In the genomic region with DNA sequence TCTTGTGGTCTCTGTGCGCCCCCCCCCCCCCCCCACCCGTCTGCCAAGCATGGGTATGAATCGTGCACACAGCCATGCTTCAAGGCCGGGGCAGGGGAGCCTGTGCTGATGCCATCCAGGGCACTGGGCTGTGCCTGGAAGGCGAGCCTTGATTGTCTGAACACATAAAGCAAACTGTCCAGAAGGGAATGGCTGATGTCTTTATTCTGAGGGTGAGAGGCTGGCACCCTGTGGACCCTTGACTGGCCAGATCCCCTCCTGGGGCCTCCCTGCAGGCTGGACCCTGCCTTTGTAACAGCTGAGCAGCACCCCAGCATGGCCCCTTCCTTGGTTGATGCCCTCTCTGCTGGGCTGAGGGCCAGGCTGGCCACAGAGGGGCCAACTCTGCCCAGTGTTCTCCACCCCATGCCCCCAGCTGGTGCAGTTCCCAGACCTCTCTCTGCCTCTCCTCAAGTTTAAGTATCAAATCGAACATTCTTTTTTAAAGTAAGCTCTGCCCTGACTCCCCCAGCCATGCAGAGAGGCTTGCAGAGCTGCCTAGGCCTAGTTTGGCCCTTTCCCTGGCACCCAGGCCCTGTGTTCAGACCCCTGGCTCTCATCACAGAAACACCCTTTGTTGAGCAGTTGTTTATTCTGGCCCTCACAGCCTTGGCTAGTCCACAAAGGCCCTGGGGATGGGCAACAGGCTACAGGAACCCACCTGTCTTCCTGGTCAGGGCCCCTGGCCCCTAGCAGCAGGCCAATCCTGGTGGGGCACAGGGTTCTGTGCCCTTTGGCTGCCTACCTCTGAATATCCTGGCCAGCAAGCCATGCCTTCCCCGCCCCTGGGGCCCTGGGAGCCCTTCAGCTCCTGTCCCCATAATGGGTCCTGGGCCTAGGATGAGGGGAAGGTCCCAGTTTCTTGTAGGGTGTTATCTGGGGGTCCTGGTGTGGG, we compare ENCODE assay signal across 10 cellular contexts. TPM values are rescaled to one million over a fixed set of nuclear protein-coding genes. Genes with fewer than 3 reads are reported as not detected.
DNase-seq lines count a peak whose midpoint lies in the region; ATAC-seq, FAIRE-seq and TF ChIP-seq lines count a peak whose summit lies in the region.
"Had no signal": no experiment of that assay in that cellular context is flagged by ENCODE, and none has a peak within 500 bp of the region (broad histone marks: within the 10 kb centered on the region; RNA-seq: fewer than 3 reads in every experiment).

No MANE protein-coding gene starts in this region.

- no peak overlapping the region for H3K4me3 ChIP-seq in GM12878
- H3K4me3 ChIP-seq in tibial artery, result no peak overlapping the region

- ATAC-seq in GM12878 (no peak; the same call in 2 of the 3 replicates), natural killer cell (peak in 1 of 3 donors; percentile 12), HG02870 (IDR thresholded peaks at IDR 0.05; ENCODE audit: unreplicated experiment) (no peak)

- H3K27ac Mint-ChIP-seq in IgD-negative memory B cell (peak overlapping the region; percentile 47 to 88 (median 76)), natural killer cell (peak overlapping the region; percentile 58 to 80)

- H3K36me3 Mint-ChIP-seq in IgD-negative memory B cell, result no peaks in the 10 kb centered on the region
- no peaks in the 10 kb centered on the region for H3K36me3 Mint-ChIP-seq in natural killer cell
- H3K36me3 Mint-ChIP-seq: naive B cell had no signal

- TF ChIP-seq EP300 in GM12878 (IDR thresholded peaks at IDR 0.05; ENCODE audit: borderline replicate concordance in 1 of 2, control insufficient read depth in 1 of 2, low read depth in 2 of 2, low read length in 2 of 2), result no peak

- H3K4me1 Mint-ChIP-seq in IgD-negative memory B cell (peaks cover 0 to 14% (median 7%) of the 10 kb centered on the region in 3 donors), natural killer cell (peaks cover 15 to 41% of the 10 kb centered on the region in 2 donors)

- in situ Hi-C loops in GM12878 (cut with MboI), result no loop called here

- SMC1A ChIA-PET in GM12878 (lab: Charles Lee; ENCODE audit: uncharacterized antibody, unreplicated experiment), result no interaction called here

- H3K9me3 Mint-ChIP-seq in IgD-negative memory B cell (no peaks in the 10 kb centered on the region), natural killer cell (no peaks in the 10 kb centered on the region)
- H3K9me3 Mint-ChIP-seq: naive B cell had no signal

- no peak for TF ChIP-seq RAD21 in GM12878 (IDR thresholded peaks at IDR 0.05; ENCODE audit: insufficient read depth, low read depth, low read length)

- POLR2A ChIA-PET in GM12878 (lab: Charles Lee), result no interaction called here

- H3K9me3 ChIP-seq in GM12878 (replicated peaks; ENCODE audit: control insufficient read depth, insufficient read depth, low read length), result no peaks in the 10 kb centered on the region
- no peaks in the 10 kb centered on the region for H3K9me3 ChIP-seq in tibial artery

- WGBS in GM12878 (ENCODE audit: insufficient coverage, insufficient replicate concordance, low lambda C conversion rate, missing lambda C conversion rate), result 34% methylated on average over 7 of the region's 7 CpGs

- no peak overlapping the region for H3K9ac ChIP-seq in GM12878 (ENCODE audit: control insufficient read depth, insufficient read depth, low read length)

- H4K20me1 ChIP-seq in GM12878 (ENCODE audit: control insufficient read depth, insufficient read depth), result no peaks in the 10 kb centered on the region

- H3K27me3 Mint-ChIP-seq in IgD-negative memory B cell (no peaks in the 10 kb centered on the region), natural killer cell (ENCODE audit: low read depth in 2 of 2) (no peaks in the 10 kb centered on the region)
- H3K27me3 Mint-ChIP-seq: naive B cell had no signal

- RAD21 ChIA-PET in GM12878 (lab: Charles Lee; ENCODE audit: unreplicated experiment), result no interaction called here

- H3K4me1 ChIP-seq in GM12878 (ENCODE audit: control insufficient read depth, insufficient read depth, low read length), result peaks cover 21% of the 10 kb centered on the region
- H3K4me1 ChIP-seq in tibial artery, result peaks cover 0 to 15% (median 11%) of the 10 kb centered on the region in 4 donors

- H2AFZ ChIP-seq in GM12878 (ENCODE audit: control insufficient read depth, low read depth, low read length), result no peak overlapping the region

- no TSS peak for BruUV-seq in GM12878 (replicated peaks; lab: Mats Ljungman, UMichigan)

- H3K79me2 ChIP-seq in GM12878 (ENCODE audit: control insufficient read depth, insufficient read depth, low read length), result peaks cover 25% of the 10 kb centered on the region

- peak overlapping the region in 2 of 4 donors; percentile 58 to 67 for H3K4me3 Mint-ChIP-seq in IgD-negative memory B cell
- no peak overlapping the region for H3K4me3 Mint-ChIP-seq in natural killer cell

- peaks cover 28 to 61% of the 10 kb centered on the region in 2 experiments; a peak in 3 of 4 replicates for H3K36me3 ChIP-seq in GM12878 (ENCODE audit: control insufficient read depth in 2 of 2, insufficient read depth in 2 of 2, low read length in 1 of 2)
- peaks cover 35 to 91% (median 70%) of the 10 kb centered on the region in 3 donors for H3K36me3 ChIP-seq in tibial artery

- FAIRE-seq in GM12891 (lab: Jason Lieb, UNC) (peak; percentile 31), GM12878 (lab: Jason Lieb, UNC) (no peak)

- TF ChIP-seq CTCF in GM12878 (IDR thresholded peaks at IDR 0.05 in 2 of 3, conservative IDR thresholded peaks at IDR 0.05 in 1 of 3; ENCODE audit: control insufficient read depth in 2 of 3, extremely low read depth in 1 of 3, insufficient read depth in 1 of 3, low read depth in 3 of 3, low read length in 3 of 3) (no peak), natural killer cell (IDR thresholded peaks at IDR 0.05) (no peak), tibial artery (IDR thresholded peaks at IDR 0.05) (no peak)

- intact Hi-C loops in GM12878 (cut with micrococcal nuclease; ENCODE audit: unreplicated experiment) (no loop called here), natural killer cell (cut with micrococcal nuclease) (no loop called here), tibial artery (cut with DNase I; ENCODE audit: low total_unique reads) (no loop called here)

- TF ChIP-seq POLR2A in GM12891 (IDR thresholded peaks at IDR 0.05; ENCODE audit: low read depth, low read length) (0 out of 2 replicates have a peak, but pooled peaks have one; percentile 47), GM12878 (IDR thresholded peaks at IDR 0.05; ENCODE audit: low read depth, low read length) (no peak)

- no peaks in the 10 kb centered on the region for H3K27me3 ChIP-seq in GM12878 (replicated peaks in 1 of 2; ENCODE audit: control insufficient read depth in 2 of 2, insufficient read depth in 2 of 2, low read length in 1 of 2)
- no peaks in the 10 kb centered on the region for H3K27me3 ChIP-seq in tibial artery

- CTCF ChIA-PET in GM12878 (lab: Yijun Ruan, JAX), result no interaction called here

- no peak overlapping the region for H3K4me2 ChIP-seq in GM12878 (ENCODE audit: control insufficient read depth, insufficient read depth)

- no peak for DNase-seq in GM12891 (ENCODE audit: insufficient read length, low spot score)
- no peak for DNase-seq in GM12878 (ENCODE audit: low read depth, low spot score)
- no peak for DNase-seq in natural killer cell
- no peak for DNase-seq in NCI-H2029 treated with DMSO at 0.1 percent for 48 hours (lab: John Stamatoyannopoulos, UW)
- DNase-seq in germinal center (ENCODE audit: low spot score), result no peak
- DNase-seq in tibial artery, result no peak
- DNase-seq: MM.1S, naive B cell had no signal

- peak overlapping the region; percentile 46; the same call in 1 of the 2 replicates for H3K27ac ChIP-seq in GM12878 (ENCODE audit: control insufficient read depth, insufficient read depth)
- H3K27ac ChIP-seq in tibial artery, result no peak overlapping the region

RNA-seq across cellular contexts. Expression of gene RANBP1, which starts 3.9 kb away (rescaled TPM):
- 168 TPM for polyA plus RNA-seq in GM12891 (2012; ENCODE audit: low read depth, missing spikeins)
- polyA plus RNA-seq in IgD-negative memory B cell, result 110 TPM
- total RNA-seq in GM12878 (2013; cell fraction: nucleolus; rRNA removed), result 74.7 and 76.8 TPM in 2 replicates
- 415 and 441 TPM in 2 replicates for total RNA-seq in GM12878 (2014; rRNA removed)
- total RNA-seq in GM12878 (2014; rRNA removed; fragmentation: Illumina TruSeq; extraction: Trizol), result 365 and 396 TPM in 2 replicates
- 378 and 379 TPM in 2 replicates for total RNA-seq in GM12878 (2021)
- 113 TPM for polyA plus RNA-seq in GM12878 (2011; ENCODE audit: low read depth)
- 207 and 270 TPM in 2 replicates for polyA plus RNA-seq in GM12878 (2011; rRNA removed)
- polyA plus RNA-seq in GM12878 (2011; cell fraction: cytosol; rRNA removed), result 417 and 421 TPM in 2 replicates
- 245 and 344 TPM in 2 replicates for polyA plus RNA-seq in GM12878 (2011; cell fraction: nucleus; rRNA removed)
- polyA plus RNA-seq in GM12878 (2012), result 160 and 180 TPM in 2 replicates
- polyA plus RNA-seq in GM12878 (2014; fragmentation: Illumina TruSeq; extraction: Trizol), result 301 and 393 TPM in 2 replicates
- 100 to 1,000 TPM in 1 of 2 experiments, 10 to 100 TPM in 1; 55.3 to 137 TPM for polyA plus RNA-seq in GM12878 (2014; fragmentation: Nextera tagmentation; extraction: Ambion mirVana)
- 512 and 514 TPM in 2 replicates for polyA plus RNA-seq in GM12878 (2014; rRNA removed)
- 100 to 1,000 TPM; 800 to 808 TPM for polyA plus RNA-seq in GM12878 (2016; fragmentation: Nextera tagmentation; extraction: Ambion mirVana)
- polyA minus RNA-seq in GM12878 (2011; rRNA and poly(A)+ RNA removed), result 168 and 187 TPM in 2 replicates
- polyA minus RNA-seq in GM12878 (2011; cell fraction: cytosol; rRNA and poly(A)+ RNA removed), result 103 and 116 TPM in 2 replicates
- 36.8 and 71.0 TPM in 2 replicates for polyA minus RNA-seq in GM12878 (2011; cell fraction: nucleus; rRNA and poly(A)+ RNA removed)
- total RNA-seq in natural killer cell, result 10 to 100 TPM; 54.0 to 61.0 (median 56.3) TPM

RNA-seq across cellular contexts. Expression of gene TRMT2A, which starts 5.1 kb away (rescaled TPM):
- polyA plus RNA-seq in GM12891 (2012; ENCODE audit: low read depth, missing spikeins), result 45.8 TPM
- polyA plus RNA-seq in IgD-negative memory B cell (33.7 TPM), GM12878 (2011; rRNA removed) (12.5 and 22.9 TPM in 2 replicates), GM12878 (2014; fragmentation: Illumina TruSeq; extraction: Trizol) (10.6 and 30.7 TPM in 2 replicates), GM12878 (2014; fragmentation: Nextera tagmentation; extraction: Ambion mirVana) (1 to 10 TPM in 1 of 2 experiments, under 1 TPM in 1; 0.29 to 4.8 TPM), GM12878 (2014; rRNA removed) (97.0 and 114 TPM in 2 replicates), GM12878 (2016; fragmentation: Nextera tagmentation; extraction: Ambion mirVana) (10 to 100 TPM; 71.7 to 87.3 TPM)
- 84.7 and 99.7 TPM in 2 replicates for total RNA-seq in GM12878 (2013; cell fraction: nucleolus; rRNA removed)
- total RNA-seq in GM12878 (2014; rRNA removed) (81.0 and 88.7 TPM in 2 replicates), GM12878 (2014; rRNA removed; fragmentation: Illumina TruSeq; extraction: Trizol) (38.3 and 44.1 TPM in 2 replicates), GM12878 (2021) (81.2 and 94.6 TPM in 2 replicates), natural killer cell (100 to 1,000 TPM in 1 of 3 donors, 10 to 100 TPM in 2; 86.4 to 104 (median 86.5) TPM)
- 49.3 TPM for polyA plus RNA-seq in GM12878 (2011; ENCODE audit: low read depth)
- polyA plus RNA-seq in GM12878 (2011; cell fraction: cytosol; rRNA removed), result 36.7 and 60.9 TPM in 2 replicates
- polyA plus RNA-seq in GM12878 (2011; cell fraction: nucleus; rRNA removed), result 293 and 316 TPM in 2 replicates
- 56.3 and 73.5 TPM in 2 replicates for polyA plus RNA-seq in GM12878 (2012)
- 28.7 and 53.2 TPM in 2 replicates for polyA minus RNA-seq in GM12878 (2011; rRNA and poly(A)+ RNA removed)
- polyA minus RNA-seq in GM12878 (2011; cell fraction: cytosol; rRNA and poly(A)+ RNA removed), result 24.7 and 24.9 TPM in 2 replicates
- polyA minus RNA-seq in GM12878 (2011; cell fraction: nucleus; rRNA and poly(A)+ RNA removed), result 62.1 and 105 TPM in 2 replicates

RNA-seq across cellular contexts. Expression of gene ZDHHC8, which starts 19.6 kb away (rescaled TPM):
- 7.3 TPM for polyA plus RNA-seq in GM12891 (2012; ENCODE audit: low read depth, missing spikeins)
- polyA plus RNA-seq in IgD-negative memory B cell, result 4.2 TPM
- total RNA-seq in GM12878 (2013; cell fraction: nucleolus; rRNA removed), result 17.6 and 19.0 TPM in 2 replicates
- 8.8 and 11.7 TPM in 2 replicates for total RNA-seq in GM12878 (2014; rRNA removed)
- total RNA-seq in GM12878 (2014; rRNA removed; fragmentation: Illumina TruSeq; extraction: Trizol), result 3.9 and 4.7 TPM in 2 replicates
- 42.1 and 46.3 TPM in 2 replicates for total RNA-seq in GM12878 (2021)
- polyA plus RNA-seq in GM12878 (2011; ENCODE audit: low read depth), result 4.9 TPM
- 4.2 and 6.7 TPM in 2 replicates for polyA plus RNA-seq in GM12878 (2011; rRNA removed)
- 10.4 and 14.3 TPM in 2 replicates for polyA plus RNA-seq in GM12878 (2011; cell fraction: cytosol; rRNA removed)
- polyA plus RNA-seq in GM12878 (2011; cell fraction: nucleus; rRNA removed), result 150 and 193 TPM in 2 replicates
- polyA plus RNA-seq in GM12878 (2012), result 18.1 and 18.5 TPM in 2 replicates
- polyA plus RNA-seq in GM12878 (2014; fragmentation: Illumina TruSeq; extraction: Trizol), result 4.5 and 9.4 TPM in 2 replicates
- polyA plus RNA-seq in GM12878 (2014; fragmentation: Nextera tagmentation; extraction: Ambion mirVana), result under 1 TPM; 0.03 to 0.13 TPM
- 42.4 and 48.7 TPM in 2 replicates for polyA plus RNA-seq in GM12878 (2014; rRNA removed)
- 1 to 10 TPM; 2.2 to 2.6 TPM for polyA plus RNA-seq in GM12878 (2016; fragmentation: Nextera tagmentation; extraction: Ambion mirVana)
- 3.5 and 8.1 TPM in 2 replicates for polyA minus RNA-seq in GM12878 (2011; rRNA and poly(A)+ RNA removed)
- 4.3 and 6.0 TPM in 2 replicates for polyA minus RNA-seq in GM12878 (2011; cell fraction: cytosol; rRNA and poly(A)+ RNA removed)
- polyA minus RNA-seq in GM12878 (2011; cell fraction: nucleus; rRNA and poly(A)+ RNA removed), result 8.5 and 10.9 TPM in 2 replicates
- total RNA-seq in natural killer cell, result 10 to 100 TPM; 64.0 to 75.6 (median 65.3) TPM

RNA-seq across cellular contexts. Expression of gene DGCR8, which starts 31.9 kb away (rescaled TPM):
- polyA plus RNA-seq in GM12891 (2012; ENCODE audit: low read depth, missing spikeins), result 13.9 TPM
- polyA plus RNA-seq in IgD-negative memory B cell (4.8 TPM), GM12878 (2011; rRNA removed) (15.0 and 17.1 TPM in 2 replicates), GM12878 (2014; fragmentation: Illumina TruSeq; extraction: Trizol) (14.1 and 17.9 TPM in 2 replicates), GM12878 (2014; fragmentation: Nextera tagmentation; extraction: Ambion mirVana) (1 to 10 TPM; 1.2 to 2.5 TPM), GM12878 (2014; rRNA removed) (27.8 and 29.7 TPM in 2 replicates), GM12878 (2016; fragmentation: Nextera tagmentation; extraction: Ambion mirVana) (10 to 100 TPM; 12.9 to 16.9 TPM)
- 62.1 and 88.0 TPM in 2 replicates for total RNA-seq in GM12878 (2013; cell fraction: nucleolus; rRNA removed)
- total RNA-seq in GM12878 (2014; rRNA removed) (24.1 and 28.5 TPM in 2 replicates), GM12878 (2014; rRNA removed; fragmentation: Illumina TruSeq; extraction: Trizol) (15.4 and 17.3 TPM in 2 replicates), GM12878 (2021) (33.0 and 35.1 TPM in 2 replicates), natural killer cell (10 to 100 TPM; 45.3 to 64.7 (median 64.0) TPM)
- 10.6 TPM for polyA plus RNA-seq in GM12878 (2011; ENCODE audit: low read depth)
- polyA plus RNA-seq in GM12878 (2011; cell fraction: cytosol; rRNA removed), result 18.7 and 20.5 TPM in 2 replicates
- polyA plus RNA-seq in GM12878 (2011; cell fraction: nucleus; rRNA removed), result 96.6 and 126 TPM in 2 replicates
- 13.6 and 18.8 TPM in 2 replicates for polyA plus RNA-seq in GM12878 (2012)
- 18.9 and 21.9 TPM in 2 replicates for polyA minus RNA-seq in GM12878 (2011; rRNA and poly(A)+ RNA removed)
- polyA minus RNA-seq in GM12878 (2011; cell fraction: cytosol; rRNA and poly(A)+ RNA removed), result 7.9 and 8.5 TPM in 2 replicates
- polyA minus RNA-seq in GM12878 (2011; cell fraction: nucleus; rRNA and poly(A)+ RNA removed), result 18.7 and 34.8 TPM in 2 replicates

RNA-seq across cellular contexts. Expression of gene CCDC188, which starts 38.9 kb away (rescaled TPM):
- 0.05 TPM for polyA plus RNA-seq in GM12891 (2012; ENCODE audit: low read depth, missing spikeins)
- polyA plus RNA-seq in IgD-negative memory B cell, result not detected
- not detected in 2 replicates for total RNA-seq in GM12878 (2013; cell fraction: nucleolus; rRNA removed)
- not detected in 2 replicates for total RNA-seq in GM12878 (2014; rRNA removed)
- total RNA-seq in GM12878 (2014; rRNA removed; fragmentation: Illumina TruSeq; extraction: Trizol), result not detected in 2 replicates
- not detected in 2 replicates for total RNA-seq in GM12878 (2021)
- 0.18 TPM for polyA plus RNA-seq in GM12878 (2011; ENCODE audit: low read depth)
- polyA plus RNA-seq in GM12878 (2011; rRNA removed), result not detected in 2 replicates
- not detected in 2 replicates for polyA plus RNA-seq in GM12878 (2011; cell fraction: cytosol; rRNA removed)
- not detected in 2 replicates for polyA plus RNA-seq in GM12878 (2011; cell fraction: nucleus; rRNA removed)
- polyA plus RNA-seq in GM12878 (2012), result 0.10 TPM in 1 of 2 replicates, not detected in the other
- not detected in 2 replicates for polyA plus RNA-seq in GM12878 (2014; fragmentation: Illumina TruSeq; extraction: Trizol)
- polyA plus RNA-seq in GM12878 (2014; fragmentation: Nextera tagmentation; extraction: Ambion mirVana), result not detected
- not detected in 2 replicates for polyA plus RNA-seq in GM12878 (2014; rRNA removed)
- polyA plus RNA-seq in GM12878 (2016; fragmentation: Nextera tagmentation; extraction: Ambion mirVana), result not detected
- not detected in 2 replicates for polyA minus RNA-seq in GM12878 (2011; rRNA and poly(A)+ RNA removed)
- polyA minus RNA-seq in GM12878 (2011; cell fraction: cytosol; rRNA and poly(A)+ RNA removed), result not detected in 2 replicates
- polyA minus RNA-seq in GM12878 (2011; cell fraction: nucleus; rRNA and poly(A)+ RNA removed), result not detected in 2 replicates
- total RNA-seq in natural killer cell, result under 1 TPM in 1 of 3 donors, not detected in 2; 0.64 TPM
